ENCODE assay signal across 8 cellular contexts in the genomic region with DNA sequence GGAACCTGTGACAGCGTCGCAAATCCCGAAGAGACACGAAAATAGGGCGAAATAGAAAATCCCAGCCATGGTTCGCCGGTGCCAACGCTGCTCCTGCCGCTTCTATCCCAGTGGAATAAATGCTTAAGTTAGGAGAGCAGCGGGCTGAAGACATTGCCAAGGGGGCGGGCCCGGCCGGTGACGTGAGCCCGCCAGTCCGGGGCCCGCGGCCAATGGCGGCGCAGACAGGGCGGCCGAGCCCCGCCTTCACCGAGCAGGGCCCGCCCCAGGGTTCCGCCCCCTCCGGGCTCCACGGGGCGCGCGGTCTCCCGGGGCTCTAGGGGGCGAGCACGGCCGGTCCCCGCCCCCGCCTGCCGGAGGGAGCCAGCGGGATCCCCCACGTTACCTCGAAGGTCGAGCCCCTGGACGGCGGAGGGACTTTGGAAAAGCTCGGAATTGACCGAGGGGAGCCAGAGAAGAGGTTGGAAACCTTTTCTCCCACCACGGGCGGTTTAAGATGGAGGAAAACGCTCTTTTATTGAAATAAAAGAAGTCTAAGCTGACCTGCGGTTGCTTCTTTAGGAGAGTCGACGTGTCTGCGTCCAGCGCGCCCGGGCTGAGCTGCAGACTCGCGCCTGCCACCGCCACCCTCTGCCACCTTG. TPM values are rescaled to one million over a fixed set of nuclear protein-coding genes. Genes with fewer than 3 reads are reported as not detected.
A peak's percentile ranks its signal among the peaks of the same experiment; 100 is the strongest.
DNase-seq lines count a peak whose midpoint lies in the region; TF ChIP-seq lines count a peak whose summit lies in the region.

A gene (minus strand): TSS at position 125 of the 641 bp plus-strand sequence. CDS start 56 bp downstream, at position 69.

- H3K27ac Mint-ChIP-seq in osteocyte (ENCODE audit: unreplicated experiment): peak within 1 kb of the TSS; percentile 78

- H3K4me1 ChIP-seq in Loucy (ENCODE audit: insufficient read depth, low read length, poor library complexity, severe bottlenecking): peaks cover 17% of the 10 kb centered on the region

- 0 out of 2 replicates have a peak, but pooled peaks have one; percentile 15 for TF ChIP-seq CTCF in Loucy (conservative IDR thresholded peaks at IDR 0.05; ENCODE audit: low read length)
- peak; percentile 24 for TF ChIP-seq CTCF in osteocyte (IDR thresholded peaks at IDR 0.05)

- peak within 1 kb of the TSS; percentile 92 for H3K9ac ChIP-seq in Loucy (ENCODE audit: low read depth, low read length, poor library complexity, severe bottlenecking)

- H3K36me3 ChIP-seq in Loucy (ENCODE audit: insufficient read depth, low read length): no peaks in the 10 kb centered on the region

- H4K20me1 ChIP-seq in Loucy (ENCODE audit: insufficient read depth, low read length, poor library complexity, severe bottlenecking): no peaks in the 10 kb centered on the region

- no peaks in the 10 kb centered on the region for H3K9me3 ChIP-seq in Loucy (ENCODE audit: insufficient read depth, low read depth, low read length)

- peaks cover 39% of the 10 kb centered on the region for H3K4me1 Mint-ChIP-seq in osteocyte (ENCODE audit: unreplicated experiment)

- H3K27me3 ChIP-seq in Loucy (ENCODE audit: insufficient read depth, low read length, poor library complexity, severe bottlenecking): no peaks in the 10 kb centered on the region

- peak within 1 kb of the TSS; percentile 99 for H3K4me2 ChIP-seq in Loucy (ENCODE audit: low read depth, low read length, poor library complexity, severe bottlenecking)

- H3K4me3 Mint-ChIP-seq in osteocyte (ENCODE audit: unreplicated experiment): peak within 1 kb of the TSS; percentile 98

- peak within 1 kb of the TSS; percentile 48 for H3K27ac ChIP-seq in temporal lobe (ENCODE audit: low read depth, low read length)

- peak within 1 kb of the TSS; percentile 88 for H3K4me3 ChIP-seq in Loucy (ENCODE audit: low read length, poor library complexity, severe bottlenecking)

- H3K9me2 ChIP-seq in Loucy (replicated peaks; ENCODE audit: low read depth, low read length): no peaks in the 10 kb centered on the region

- H3K27me3 Mint-ChIP-seq in osteocyte (ENCODE audit: unreplicated experiment): peaks cover 41% of the 10 kb centered on the region

- H3K36me3 Mint-ChIP-seq in osteocyte (ENCODE audit: unreplicated experiment): peaks cover 3% of the 10 kb centered on the region

- DNase-seq in EH (ENCODE audit: low read depth) (peak; percentile 92), H4 (ENCODE audit: low spot score) (peak; percentile 89), SKM-1 treated with dmso at 0.1 percent for 144 hours (lab: John Stamatoyannopoulos, UW; ENCODE audit: unreplicated experiment) (peak; percentile 46), head of caudate nucleus (peak; percentile 73 to 96 (median 92)), osteocyte (ENCODE audit: extremely low spot score, unreplicated experiment) (peak; percentile 96)
- peak; percentile 37 for DNase-seq in activated naive CD8-positive, alpha-beta T cell treated with anti-CD3 and anti-CD28 coated beads, Interleukin-2, amount 50 U/mL, for 16 hours (ENCODE audit: low read depth, low spot score)

- H3F3A ChIP-seq in Loucy (ENCODE audit: low read depth): no peaks in the 10 kb centered on the region

- peaks cover 18% of the 10 kb centered on the region; the same call in 1 of the 2 replicates for H3K79me2 ChIP-seq in Loucy (ENCODE audit: insufficient read depth, low read length)

- H3K9me3 Mint-ChIP-seq in osteocyte (ENCODE audit: unreplicated experiment): no peaks in the 10 kb centered on the region

- intact Hi-C loops in head of caudate nucleus (cut with DNase I): loop anchor here (2.0 to 5.0 kb wide), 2 partner anchors 885 to 1840 kb away; no protein-coding TSS in a partner anchor

- H2AFZ ChIP-seq in Loucy (ENCODE audit: low read length): peak within 1 kb of the TSS; percentile 99

RNA-seq across cellular contexts. Expression of the gene that starts here (rescaled TPM):
- 103 and 110 TPM in 2 replicates for total RNA-seq in H4 (2014; rRNA removed; shearing (Covaris generic))
- 16.7 and 16.8 TPM in 2 replicates for total RNA-seq in osteocyte
- 134 TPM for total RNA-seq in temporal lobe

Comparison
In these comparisons a context has a peak if more than half of its experiments do, and no peak if none do; other contexts are left out.
1. Peak in every context shown above with its lines: DNase-seq, H3K4me3 ChIP-seq and H3K27ac ChIP-seq.
2. DNase-seq: peak in every context shown above with its lines; median percentile 96 in osteocyte; 92 in EH; 92 in head of caudate nucleus; 89 in H4; 46 in SKM-1 treated with dmso at 0.1 percent for 144 hours; 37 in activated naive CD8-positive, alpha-beta T cell treated with anti-CD3 and anti-CD28 coated beads, Interleukin-2, amount 50 U/mL, for 16 hours.